Comparison of ENCODE assay signal across 12 cellular contexts in the genomic region with DNA sequence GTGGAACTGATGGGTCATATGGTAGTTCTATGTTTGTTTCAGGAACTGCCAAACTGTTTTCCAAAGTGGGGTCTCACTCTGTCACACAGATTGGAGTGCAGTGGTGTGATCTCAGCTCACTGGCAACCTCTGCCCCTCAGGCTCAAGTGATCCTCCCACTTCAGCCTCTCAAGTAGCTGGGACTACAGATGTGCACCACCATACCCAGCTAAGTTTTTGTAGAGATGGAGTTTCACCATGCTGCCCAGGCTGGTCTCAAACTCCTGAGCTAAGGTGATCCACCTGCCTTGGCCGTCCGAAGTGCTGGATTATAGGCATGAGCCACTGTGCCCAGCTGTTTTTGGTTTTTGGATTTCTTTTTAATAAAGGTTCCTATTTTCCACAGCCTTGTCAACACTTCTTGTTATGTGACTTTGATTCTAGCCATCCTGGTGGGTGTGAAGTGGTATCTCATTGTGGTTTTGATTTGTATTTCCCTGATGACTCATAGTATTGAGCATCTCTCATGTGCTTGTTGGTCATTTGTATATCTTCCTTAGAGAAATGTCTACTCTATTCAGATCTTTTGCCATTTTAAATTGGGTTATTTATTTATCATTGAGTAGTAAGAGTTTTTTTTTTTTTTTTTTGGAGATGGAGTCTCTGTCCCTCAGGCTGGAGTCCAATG. TPM values are rescaled to one million over a fixed set of nuclear protein-coding genes. Genes with fewer than 3 reads are reported as not detected.
DNase-seq lines count a peak whose midpoint lies in the region; ATAC-seq and TF ChIP-seq lines count a peak whose summit lies in the region.
"Had no signal": no experiment of that assay in that cellular context is flagged by ENCODE, and none has a peak within 500 bp of the region (broad histone marks: within the 10 kb centered on the region; RNA-seq: fewer than 3 reads in every experiment).

No MANE protein-coding gene starts in this region.

- DNase-seq in CD1c-positive myeloid dendritic cell (ENCODE audit: extremely low spot score) = peak; percentile 59
- DNase-seq in HCEC 1CT = peak; percentile 87
- peak; percentile 64 for DNase-seq in amniotic epithelial cell (ENCODE audit: low read depth)
- DNase-seq in iris pigment epithelial cell (ENCODE audit: low read depth) = peak; percentile 82
- DNase-seq in chondrocyte (ENCODE audit: low spot score) = no peak
- DNase-seq in NCI-H1436 treated with DMSO at 0.1 percent for 48 hours (lab: John Stamatoyannopoulos, UW) = no peak
- no peak for DNase-seq in NCI-H146 treated with DMSO at 0.1 percent for 48 hours (lab: John Stamatoyannopoulos, UW; ENCODE audit: unreplicated experiment)
- DNase-seq: effector CD8-positive, alpha-beta T cell; sigmoid colon had no signal

- H3K27ac Mint-ChIP-seq in chondrocyte (ENCODE audit: unreplicated experiment) = no peak overlapping the region
- H3K27ac Mint-ChIP-seq: type B pancreatic cell had no signal

- H3K9me3 Mint-ChIP-seq in chondrocyte (ENCODE audit: low read depth) = no peaks in the 10 kb centered on the region
- H3K9me3 Mint-ChIP-seq: activated naive CD4-positive, alpha-beta T cell treated with anti-CD3 and anti-CD28 coated beads, Interleukin-2, amount 50 U/mL, for 24 hours; type B pancreatic cell had no signal

- H3K4me1 Mint-ChIP-seq in chondrocyte (ENCODE audit: low read depth) = no peaks in the 10 kb centered on the region

- TF ChIP-seq CTCF in chondrocyte (IDR thresholded peaks at IDR 0.05) = no peak

- no peak overlapping the region for H3K4me3 Mint-ChIP-seq in chondrocyte (ENCODE audit: unreplicated experiment)
- H3K4me3 Mint-ChIP-seq: activated naive CD4-positive, alpha-beta T cell treated with anti-CD3 and anti-CD28 coated beads, Interleukin-2, amount 50 U/mL, for 24 hours; type B pancreatic cell had no signal

- no peak for ATAC-seq in HG03175 (IDR thresholded peaks at IDR 0.05; ENCODE audit: unreplicated experiment)

- H3K36me3 Mint-ChIP-seq in chondrocyte (ENCODE audit: low read depth) = peaks cover 41% of the 10 kb centered on the region

- no peaks in the 10 kb centered on the region for H3K27me3 Mint-ChIP-seq in chondrocyte (ENCODE audit: low read depth)
- H3K27me3 Mint-ChIP-seq: activated naive CD4-positive, alpha-beta T cell treated with anti-CD3 and anti-CD28 coated beads, Interleukin-2, amount 50 U/mL, for 24 hours; type B pancreatic cell had no signal

RNA-seq across cellular contexts. Expression of gene NPC1, which starts 22.8 kb away (rescaled TPM):
- total RNA-seq in chondrocyte = 31.4 to 48.2 TPM (median 45.5 TPM) in 3 replicates

Comparison
In these comparisons a context has a peak if more than half of its experiments do, and no peak if none do; other contexts are left out.
1. DNase-seq: peak in CD1c-positive myeloid dendritic cell (single experiment), HCEC 1CT (single experiment), amniotic epithelial cell (single experiment) and iris pigment epithelial cell (single experiment); none in chondrocyte (single experiment), NCI-H1436 treated with DMSO at 0.1 percent for 48 hours (single experiment) and NCI-H146 treated with DMSO at 0.1 percent for 48 hours (single experiment).